In genomic region chr22:19850482-19851109, GRCh38 we compare ENCODE assay signal across 1 cellular context.
TF ChIP-seq lines count a peak whose summit lies in the region.

No MANE protein-coding gene starts in this region.

TF ChIP-seq in HEK293, 187 proteins besides CTCF, POLR2A, EP300 and RAD21 (continued from another document):
- TF ChIP-seq ZNF639 (tag by site-specific recombination; IDR thresholded peaks at IDR 0.05) (no peak), ZNF274 (IDR thresholded peaks at IDR 0.05; ENCODE audit: low read length) (no peak), ZNF274 (tag by site-specific recombination; IDR thresholded peaks at IDR 0.05; ENCODE audit: borderline replicate concordance) (no peak), ZNF362 (tag by site-specific recombination; IDR thresholded peaks at IDR 0.05) (no peak), ZNF664 (tag by site-specific recombination; IDR thresholded peaks at IDR 0.05) (no peak), ZNF433 (tag by site-specific recombination; IDR thresholded peaks at IDR 0.05; ENCODE audit: low read depth) (no peak), ZNF223 (tag by site-specific recombination; IDR thresholded peaks at IDR 0.05) (no peak), WT1 (tag by site-specific recombination; IDR thresholded peaks at IDR 0.05) (no peak), SP7 (tag by site-specific recombination; IDR thresholded peaks at IDR 0.05) (no peak), REST (tag by site-specific recombination; IDR thresholded peaks at IDR 0.05) (no peak), GLIS1 (tag by site-specific recombination; IDR thresholded peaks at IDR 0.05) (peak; percentile 55), ZIC2 (tag by site-specific recombination; IDR thresholded peaks at IDR 0.05) (peak; percentile 71), ZNF580 (tag by site-specific recombination; IDR thresholded peaks at IDR 0.05) (no peak), BCL11B (tag by site-specific recombination; IDR thresholded peaks at IDR 0.05; ENCODE audit: low read depth) (no peak), ZNF626 (tag by site-specific recombination; IDR thresholded peaks at IDR 0.05) (no peak), PATZ1 (tag by site-specific recombination; IDR thresholded peaks at IDR 0.05) (0 out of 2 replicates have a peak, but pooled peaks have one; percentile 21), ZNF549 (tag by site-specific recombination; IDR thresholded peaks at IDR 0.05) (no peak), PRDM10 (tag by site-specific recombination; IDR thresholded peaks at IDR 0.05) (peak; percentile 82), ZNF169 (tag by site-specific recombination; IDR thresholded peaks at IDR 0.05) (no peak)
